In the genomic region with DNA sequence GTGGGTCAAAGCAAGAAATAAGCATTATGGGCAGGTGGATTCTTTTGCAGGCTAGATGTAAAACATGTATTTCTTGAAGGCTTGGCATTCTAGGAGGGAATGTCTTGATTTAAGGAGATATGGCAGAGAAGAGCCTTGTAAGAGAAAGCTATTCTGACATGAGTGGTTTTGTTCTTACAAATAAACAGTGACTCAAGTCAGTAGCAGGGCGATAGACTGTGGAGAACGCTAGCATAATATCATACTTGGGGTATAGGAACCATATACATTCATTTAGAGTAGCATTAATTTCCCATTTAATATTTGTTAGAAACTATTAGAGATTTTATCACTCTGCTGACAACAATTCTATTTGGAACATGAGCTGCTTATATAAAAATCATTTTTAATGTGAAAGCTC, we compare ENCODE assay signal across 3 cellular contexts.
TF ChIP-seq lines count a peak whose summit lies in the region.

No MANE protein-coding gene starts in this region.

TF ChIP-seq in SK-N-SH treated with all-trans-retinoic acid at 6 μM for 48 hours, 23 proteins besides CTCF, POLR2A, EP300 and RAD21 (continued from another document):
- TF ChIP-seq, protein P1, sequence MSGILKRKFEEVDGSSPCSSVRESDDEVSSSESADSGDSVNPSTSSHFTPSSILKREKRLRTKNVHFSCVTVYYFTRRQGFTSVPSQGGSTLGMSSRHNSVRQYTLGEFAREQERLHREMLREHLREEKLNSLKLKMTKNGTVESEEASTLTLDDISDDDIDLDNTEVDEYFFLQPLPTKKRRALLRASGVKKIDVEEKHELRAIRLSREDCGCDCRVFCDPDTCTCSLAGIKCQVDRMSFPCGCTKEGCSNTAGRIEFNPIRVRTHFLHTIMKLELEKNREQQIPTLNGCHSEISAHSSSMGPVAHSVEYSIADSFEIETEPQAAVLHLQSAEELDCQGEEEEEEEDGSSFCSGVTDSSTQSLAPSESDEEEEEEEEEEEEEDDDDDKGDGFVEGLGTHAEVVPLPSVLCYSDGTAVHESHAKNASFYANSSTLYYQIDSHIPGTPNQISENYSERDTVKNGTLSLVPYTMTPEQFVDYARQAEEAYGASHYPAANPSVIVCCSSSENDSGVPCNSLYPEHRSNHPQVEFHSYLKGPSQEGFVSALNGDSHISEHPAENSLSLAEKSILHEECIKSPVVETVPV (CRISPR knock-in tag; IDR thresholded peaks at IDR 0.05) = no peak
- TF ChIP-seq ESRRG (CRISPR knock-in tag; IDR thresholded peaks at IDR 0.05) = no peak
- no peak for TF ChIP-seq OSR1 (CRISPR knock-in tag; IDR thresholded peaks at IDR 0.05)
- TF ChIP-seq ZFP3 (CRISPR knock-in tag; IDR thresholded peaks at IDR 0.05) = no peak
- no peak for TF ChIP-seq ZC3H10 (CRISPR knock-in tag; IDR thresholded peaks at IDR 0.05)
- TF ChIP-seq ZNF70 (CRISPR knock-in tag; IDR thresholded peaks at IDR 0.05) = no peak
- TF ChIP-seq GLIS3 (CRISPR knock-in tag; IDR thresholded peaks at IDR 0.05) = no peak
- TF ChIP-seq TOX (CRISPR knock-in tag; IDR thresholded peaks at IDR 0.05; ENCODE audit: borderline replicate concordance) = no peak
- TF ChIP-seq SNAI2 (CRISPR knock-in tag; IDR thresholded peaks at IDR 0.05) = no peak
- TF ChIP-seq ZFP30 (CRISPR knock-in tag; IDR thresholded peaks at IDR 0.05) = no peak
- TF ChIP-seq, protein P2, sequence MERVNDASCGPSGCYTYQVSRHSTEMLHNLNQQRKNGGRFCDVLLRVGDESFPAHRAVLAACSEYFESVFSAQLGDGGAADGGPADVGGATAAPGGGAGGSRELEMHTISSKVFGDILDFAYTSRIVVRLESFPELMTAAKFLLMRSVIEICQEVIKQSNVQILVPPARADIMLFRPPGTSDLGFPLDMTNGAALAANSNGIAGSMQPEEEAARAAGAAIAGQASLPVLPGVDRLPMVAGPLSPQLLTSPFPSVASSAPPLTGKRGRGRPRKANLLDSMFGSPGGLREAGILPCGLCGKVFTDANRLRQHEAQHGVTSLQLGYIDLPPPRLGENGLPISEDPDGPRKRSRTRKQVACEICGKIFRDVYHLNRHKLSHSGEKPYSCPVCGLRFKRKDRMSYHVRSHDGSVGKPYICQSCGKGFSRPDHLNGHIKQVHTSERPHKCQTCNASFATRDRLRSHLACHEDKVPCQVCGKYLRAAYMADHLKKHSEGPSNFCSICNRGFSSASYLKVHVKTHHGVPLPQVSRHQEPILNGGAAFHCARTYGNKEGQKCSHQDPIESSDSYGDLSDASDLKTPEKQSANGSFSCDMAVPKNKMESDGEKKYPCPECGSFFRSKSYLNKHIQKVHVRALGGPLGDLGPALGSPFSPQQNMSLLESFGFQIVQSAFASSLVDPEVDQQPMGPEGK (CRISPR knock-in tag; IDR thresholded peaks at IDR 0.05; ENCODE audit: borderline replicate concordance) = no peak

TF ChIP-seq in SK-N-SH, 30 proteins besides CTCF, POLR2A, EP300 and RAD21 (continued from another document):
- TF ChIP-seq, protein P3, sequence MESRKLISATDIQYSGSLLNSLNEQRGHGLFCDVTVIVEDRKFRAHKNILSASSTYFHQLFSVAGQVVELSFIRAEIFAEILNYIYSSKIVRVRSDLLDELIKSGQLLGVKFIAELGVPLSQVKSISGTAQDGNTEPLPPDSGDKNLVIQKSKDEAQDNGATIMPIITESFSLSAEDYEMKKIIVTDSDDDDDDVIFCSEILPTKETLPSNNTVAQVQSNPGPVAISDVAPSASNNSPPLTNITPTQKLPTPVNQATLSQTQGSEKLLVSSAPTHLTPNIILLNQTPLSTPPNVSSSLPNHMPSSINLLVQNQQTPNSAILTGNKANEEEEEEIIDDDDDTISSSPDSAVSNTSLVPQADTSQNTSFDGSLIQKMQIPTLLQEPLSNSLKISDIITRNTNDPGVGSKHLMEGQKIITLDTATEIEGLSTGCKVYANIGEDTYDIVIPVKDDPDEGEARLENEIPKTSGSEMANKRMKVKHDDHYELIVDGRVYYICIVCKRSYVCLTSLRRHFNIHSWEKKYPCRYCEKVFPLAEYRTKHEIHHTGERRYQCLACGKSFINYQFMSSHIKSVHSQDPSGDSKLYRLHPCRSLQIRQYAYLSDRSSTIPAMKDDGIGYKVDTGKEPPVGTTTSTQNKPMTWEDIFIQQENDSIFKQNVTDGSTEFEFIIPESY (IDR thresholded peaks at IDR 0.05; ENCODE audit: borderline replicate concordance, low read depth) = no peak
- TF ChIP-seq TAF1 (IDR thresholded peaks at IDR 0.05; ENCODE audit: borderline replicate concordance, low read depth, low read length) (no peak), RXRA (IDR thresholded peaks at IDR 0.05; ENCODE audit: borderline replicate concordance, low read depth) (no peak), SMC3 (IDR thresholded peaks at IDR 0.05; ENCODE audit: low read depth, low read length) (no peak), MXI1 (IDR thresholded peaks at IDR 0.05; ENCODE audit: low read depth, low read length) (no peak), GATA2 (CRISPR knock-in tag; IDR thresholded peaks at IDR 0.05) (no peak), CHD2 (IDR thresholded peaks at IDR 0.05; ENCODE audit: low read length, partially characterized antibody) (no peak), RCOR1 (IDR thresholded peaks at IDR 0.05; ENCODE audit: low read length) (no peak)
- TF ChIP-seq, protein P4, sequence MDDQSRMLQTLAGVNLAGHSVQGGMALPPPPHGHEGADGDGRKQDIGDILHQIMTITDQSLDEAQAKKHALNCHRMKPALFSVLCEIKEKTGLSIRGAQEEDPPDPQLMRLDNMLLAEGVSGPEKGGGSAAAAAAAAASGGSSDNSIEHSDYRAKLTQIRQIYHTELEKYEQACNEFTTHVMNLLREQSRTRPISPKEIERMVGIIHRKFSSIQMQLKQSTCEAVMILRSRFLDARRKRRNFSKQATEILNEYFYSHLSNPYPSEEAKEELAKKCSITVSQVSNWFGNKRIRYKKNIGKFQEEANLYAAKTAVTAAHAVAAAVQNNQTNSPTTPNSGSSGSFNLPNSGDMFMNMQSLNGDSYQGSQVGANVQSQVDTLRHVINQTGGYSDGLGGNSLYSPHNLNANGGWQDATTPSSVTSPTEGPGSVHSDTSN (IDR thresholded peaks at IDR 0.05) = no peak
TF ChIP-seq in SK-N-SH: peak in this region for 0.

TF ChIP-seq in GM12878, 131 proteins besides CTCF, POLR2A, EP300 and RAD21 (continued from another document):
- TF ChIP-seq JUNB (IDR thresholded peaks at IDR 0.05) = 0 out of 2 replicates have a peak, but pooled peaks have one; percentile 9
- TF ChIP-seq NBN (IDR thresholded peaks at IDR 0.05) = no peak
